9 cellular contexts compared by ENCODE assay signal in genomic region chr14:66624319-66624937, GRCh38.
DNase-seq lines count a peak whose midpoint lies in the region; ATAC-seq and TF ChIP-seq lines count a peak whose summit lies in the region.
"Had no signal": no experiment of that assay in that cellular context is flagged by ENCODE, and none has a peak within 500 bp of the region (broad histone marks: within the 10 kb centered on the region; RNA-seq: fewer than 3 reads in every experiment).

No MANE protein-coding gene starts in this region.

- H3K27ac ChIP-seq in VCaP: no peak overlapping the region

- intact Hi-C loops in activated T-helper 1 cell treated with anti-CD3 and anti-CD28 coated beads, Interleukin-12 subunit alpha, Interleukin-12 subunit beta, Interleukin-2, Interleukin-4 antibody, amounts not matched to agents 30 ng/mL and 10 ng/mL and 1 ng/mL, durations not matched to agents 14 hours and 24 hours and 36 hours (cut with micrococcal nuclease): loop anchor here (1.0 to 2.0 kb wide), 3 partner anchors 122 to 662 kb away; no protein-coding TSS in a partner anchor

- TF ChIP-seq CTCF in VCaP (conservative IDR thresholded peaks at IDR 0.05) (peak; percentile 89), fibroblast of mammary gland (conservative IDR thresholded peaks at IDR 0.05; ENCODE audit: control insufficient read depth, insufficient read depth, low read depth, low read length) (peak; percentile 73), nephron progenitor cell (IDR thresholded peaks at IDR 0.05) (peak; percentile 56)

- DNase-seq in COLO668 (lab: John Stamatoyannopoulos, UW; ENCODE audit: unreplicated experiment) (peak; percentile 57), GM19240 (ENCODE audit: insufficient read length, low spot score) (peak; percentile 13), NCI-H1092 (lab: John Stamatoyannopoulos, UW) (peak; percentile 11), fibroblast of mammary gland (ENCODE audit: low read depth) (peak; percentile 71), nephron progenitor cell (peak; percentile 38)
- DNase-seq in activated T-helper 1 cell treated with anti-CD3 and anti-CD28 coated beads, Interleukin-12 subunit alpha, Interleukin-12 subunit beta, Interleukin-2, Interleukin-4 antibody, amounts not matched to agents 30 ng/mL and 10 ng/mL and 1 ng/mL, durations not matched to agents 14 hours and 24 hours and 36 hours (ENCODE audit: low spot score): no peak

- H3K36me3 Mint-ChIP-seq in nephron progenitor cell (ENCODE audit: low read depth): peaks cover 24% of the 10 kb centered on the region
- H3K36me3 Mint-ChIP-seq in activated T-helper 1 cell treated with anti-CD3 and anti-CD28 coated beads, Interleukin-12 subunit alpha, Interleukin-12 subunit beta, Interleukin-2, Interleukin-4 antibody, amounts not matched to agents 30 ng/mL and 10 ng/mL and 1 ng/mL, durations not matched to agents 14 hours and 24 hours and 36 hours (ENCODE audit: low read depth): no peaks in the 10 kb centered on the region

- no peak overlapping the region for H3K4me3 ChIP-seq in fibroblast of mammary gland (ENCODE audit: control insufficient read depth, low read depth, low read length)

- no peaks in the 10 kb centered on the region for H3K4me1 Mint-ChIP-seq in nephron progenitor cell
- H3K4me1 Mint-ChIP-seq in activated T-helper 1 cell treated with anti-CD3 and anti-CD28 coated beads, Interleukin-12 subunit alpha, Interleukin-12 subunit beta, Interleukin-2, Interleukin-4 antibody, amounts not matched to agents 30 ng/mL and 10 ng/mL and 1 ng/mL, durations not matched to agents 14 hours and 24 hours and 36 hours (ENCODE audit: low read depth): peaks cover 4% of the 10 kb centered on the region

- no peaks in the 10 kb centered on the region for H3K27me3 Mint-ChIP-seq in nephron progenitor cell (ENCODE audit: low read depth, poor library complexity)
- no peaks in the 10 kb centered on the region for H3K27me3 Mint-ChIP-seq in activated T-helper 1 cell treated with anti-CD3 and anti-CD28 coated beads, Interleukin-12 subunit alpha, Interleukin-12 subunit beta, Interleukin-2, Interleukin-4 antibody, amounts not matched to agents 30 ng/mL and 10 ng/mL and 1 ng/mL, durations not matched to agents 14 hours and 24 hours and 36 hours (ENCODE audit: insufficient read depth)
- H3K27me3 Mint-ChIP-seq: T-cell had no signal

- ATAC-seq in GM19463 (IDR thresholded peaks at IDR 0.05; ENCODE audit: unreplicated experiment): no peak

- no peak overlapping the region for H3K27ac Mint-ChIP-seq in nephron progenitor cell
- no peak overlapping the region for H3K27ac Mint-ChIP-seq in activated T-helper 1 cell treated with anti-CD3 and anti-CD28 coated beads, Interleukin-12 subunit alpha, Interleukin-12 subunit beta, Interleukin-2, Interleukin-4 antibody, amounts not matched to agents 30 ng/mL and 10 ng/mL and 1 ng/mL, durations not matched to agents 14 hours and 24 hours and 36 hours
- H3K27ac Mint-ChIP-seq: T-cell had no signal

- H3K9me3 Mint-ChIP-seq in nephron progenitor cell: peaks cover 26% of the 10 kb centered on the region
- H3K9me3 Mint-ChIP-seq in activated T-helper 1 cell treated with anti-CD3 and anti-CD28 coated beads, Interleukin-12 subunit alpha, Interleukin-12 subunit beta, Interleukin-2, Interleukin-4 antibody, amounts not matched to agents 30 ng/mL and 10 ng/mL and 1 ng/mL, durations not matched to agents 14 hours and 24 hours and 36 hours: peaks cover 5% of the 10 kb centered on the region

- no peak overlapping the region for H3K4me3 Mint-ChIP-seq in nephron progenitor cell
- H3K4me3 Mint-ChIP-seq in activated T-helper 1 cell treated with anti-CD3 and anti-CD28 coated beads, Interleukin-12 subunit alpha, Interleukin-12 subunit beta, Interleukin-2, Interleukin-4 antibody, amounts not matched to agents 30 ng/mL and 10 ng/mL and 1 ng/mL, durations not matched to agents 14 hours and 24 hours and 36 hours: no peak overlapping the region
- H3K4me3 Mint-ChIP-seq: T-cell had no signal
